In genomic region chr2:29455202-29455885, GRCh38 we compare ENCODE assay signal across 1 cellular context.
TF ChIP-seq lines count a peak whose summit lies in the region.

No MANE protein-coding gene starts in this region.

TF ChIP-seq in GM23338, 12 proteins besides CTCF, POLR2A, EP300 and RAD21 (continued from another document):
- TF ChIP-seq ETS1 (IDR thresholded peaks at IDR 0.05) = no peak
- TF ChIP-seq ZNF114 (CRISPR knock-in tag; IDR thresholded peaks at IDR 0.05) = no peak
- no peak for TF ChIP-seq REST (IDR thresholded peaks at IDR 0.05; ENCODE audit: unreplicated experiment)
- TF ChIP-seq EZH2phosphoT487 (IDR thresholded peaks at IDR 0.05; ENCODE audit: unreplicated experiment) = no peak
- no peak for TF ChIP-seq POLR2AphosphoS5 (IDR thresholded peaks at IDR 0.05; ENCODE audit: low read depth)
- no peak for TF ChIP-seq ZNF331 (CRISPR knock-in tag; IDR thresholded peaks at IDR 0.05; ENCODE audit: low read depth)
TF ChIP-seq in GM23338: peak in this region for 0.
